Comparison of ENCODE assay signal across 2 cellular contexts in the genomic region with DNA sequence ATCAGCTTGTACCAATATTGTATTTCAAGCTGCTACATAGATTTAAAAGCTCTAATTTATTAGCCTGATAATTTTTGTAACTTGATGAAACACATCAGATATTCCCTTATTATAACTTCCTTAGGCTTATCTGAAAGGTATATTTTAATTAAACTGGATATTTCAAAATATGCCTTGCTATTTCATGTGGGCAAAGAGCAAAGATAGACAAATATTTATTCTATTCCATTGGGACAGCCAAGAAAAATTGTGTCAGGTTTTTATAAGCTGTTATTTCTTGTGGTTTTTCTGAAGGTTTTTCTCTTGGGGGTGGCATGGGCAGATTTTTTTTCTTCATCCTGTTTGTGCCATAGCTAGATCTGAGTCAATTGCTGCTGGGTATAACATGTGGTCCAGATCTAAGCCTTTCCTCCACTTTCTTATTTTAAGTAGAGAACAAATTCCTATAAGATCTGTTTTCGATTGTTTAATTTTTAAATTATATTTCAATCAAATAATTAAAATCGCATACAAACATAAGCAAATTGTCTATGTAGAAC.
TF ChIP-seq lines count a peak whose summit lies in the region.

No MANE protein-coding gene starts in this region.

TF ChIP-seq in liver, 16 proteins besides CTCF, POLR2A, EP300 and RAD21 (continued from another document):
- TF ChIP-seq, protein P1, sequence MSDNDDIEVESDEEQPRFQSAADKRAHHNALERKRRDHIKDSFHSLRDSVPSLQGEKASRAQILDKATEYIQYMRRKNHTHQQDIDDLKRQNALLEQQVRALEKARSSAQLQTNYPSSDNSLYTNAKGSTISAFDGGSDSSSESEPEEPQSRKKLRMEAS (IDR thresholded peaks at IDR 0.05), result no peak
- TF ChIP-seq JUND (IDR thresholded peaks at IDR 0.05) (no peak), RXRA (IDR thresholded peaks at IDR 0.05) (peak in 1 of 2 donors; percentile 5), FOXA1 (IDR thresholded peaks at IDR 0.05) (no peak), HNF4A (conservative IDR thresholded peaks at IDR 0.05) (peak; percentile 65 to 72), SP1 (IDR thresholded peaks at IDR 0.05) (no peak), FOXA2 (IDR thresholded peaks at IDR 0.05) (peak; percentile 20), HNF4G (IDR thresholded peaks at IDR 0.05) (no peak), TAF1 (conservative IDR thresholded peaks at IDR 0.05) (no peak)
- TF ChIP-seq, protein P2, sequence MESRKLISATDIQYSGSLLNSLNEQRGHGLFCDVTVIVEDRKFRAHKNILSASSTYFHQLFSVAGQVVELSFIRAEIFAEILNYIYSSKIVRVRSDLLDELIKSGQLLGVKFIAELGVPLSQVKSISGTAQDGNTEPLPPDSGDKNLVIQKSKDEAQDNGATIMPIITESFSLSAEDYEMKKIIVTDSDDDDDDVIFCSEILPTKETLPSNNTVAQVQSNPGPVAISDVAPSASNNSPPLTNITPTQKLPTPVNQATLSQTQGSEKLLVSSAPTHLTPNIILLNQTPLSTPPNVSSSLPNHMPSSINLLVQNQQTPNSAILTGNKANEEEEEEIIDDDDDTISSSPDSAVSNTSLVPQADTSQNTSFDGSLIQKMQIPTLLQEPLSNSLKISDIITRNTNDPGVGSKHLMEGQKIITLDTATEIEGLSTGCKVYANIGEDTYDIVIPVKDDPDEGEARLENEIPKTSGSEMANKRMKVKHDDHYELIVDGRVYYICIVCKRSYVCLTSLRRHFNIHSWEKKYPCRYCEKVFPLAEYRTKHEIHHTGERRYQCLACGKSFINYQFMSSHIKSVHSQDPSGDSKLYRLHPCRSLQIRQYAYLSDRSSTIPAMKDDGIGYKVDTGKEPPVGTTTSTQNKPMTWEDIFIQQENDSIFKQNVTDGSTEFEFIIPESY (IDR thresholded peaks at IDR 0.05), result no peak
- TF ChIP-seq, protein P3, sequence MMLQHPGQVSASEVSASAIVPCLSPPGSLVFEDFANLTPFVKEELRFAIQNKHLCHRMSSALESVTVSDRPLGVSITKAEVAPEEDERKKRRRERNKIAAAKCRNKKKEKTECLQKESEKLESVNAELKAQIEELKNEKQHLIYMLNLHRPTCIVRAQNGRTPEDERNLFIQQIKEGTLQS (IDR thresholded peaks at IDR 0.05), result no peak

TF ChIP-seq in HepG2, 621 proteins besides CTCF, POLR2A, EP300 and RAD21 (continued from another document):
- TF ChIP-seq, protein P4, sequence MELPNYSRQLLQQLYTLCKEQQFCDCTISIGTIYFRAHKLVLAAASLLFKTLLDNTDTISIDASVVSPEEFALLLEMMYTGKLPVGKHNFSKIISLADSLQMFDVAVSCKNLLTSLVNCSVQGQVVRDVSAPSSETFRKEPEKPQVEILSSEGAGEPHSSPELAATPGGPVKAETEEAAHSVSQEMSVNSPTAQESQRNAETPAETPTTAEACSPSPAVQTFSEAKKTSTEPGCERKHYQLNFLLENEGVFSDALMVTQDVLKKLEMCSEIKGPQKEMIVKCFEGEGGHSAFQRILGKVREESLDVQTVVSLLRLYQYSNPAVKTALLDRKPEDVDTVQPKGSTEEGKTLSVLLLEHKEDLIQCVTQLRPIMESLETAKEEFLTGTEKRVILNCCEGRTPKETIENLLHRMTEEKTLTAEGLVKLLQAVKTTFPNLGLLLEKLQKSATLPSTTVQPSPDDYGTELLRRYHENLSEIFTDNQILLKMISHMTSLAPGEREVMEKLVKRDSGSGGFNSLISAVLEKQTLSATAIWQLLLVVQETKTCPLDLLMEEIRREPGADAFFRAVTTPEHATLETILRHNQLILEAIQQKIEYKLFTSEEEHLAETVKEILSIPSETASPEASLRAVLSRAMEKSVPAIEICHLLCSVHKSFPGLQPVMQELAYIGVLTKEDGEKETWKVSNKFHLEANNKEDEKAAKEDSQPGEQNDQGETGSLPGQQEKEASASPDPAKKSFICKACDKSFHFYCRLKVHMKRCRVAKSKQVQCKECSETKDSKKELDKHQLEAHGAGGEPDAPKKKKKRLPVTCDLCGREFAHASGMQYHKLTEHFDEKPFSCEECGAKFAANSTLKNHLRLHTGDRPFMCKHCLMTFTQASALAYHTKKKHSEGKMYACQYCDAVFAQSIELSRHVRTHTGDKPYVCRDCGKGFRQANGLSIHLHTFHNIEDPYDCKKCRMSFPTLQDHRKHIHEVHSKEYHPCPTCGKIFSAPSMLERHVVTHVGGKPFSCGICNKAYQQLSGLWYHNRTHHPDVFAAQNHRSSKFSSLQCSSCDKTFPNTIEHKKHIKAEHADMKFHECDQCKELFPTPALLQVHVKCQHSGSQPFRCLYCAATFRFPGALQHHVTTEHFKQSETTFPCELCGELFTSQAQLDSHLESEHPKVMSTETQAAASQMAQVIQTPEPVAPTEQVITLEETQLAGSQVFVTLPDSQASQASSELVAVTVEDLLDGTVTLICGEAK (IDR thresholded peaks at IDR 0.05), result no peak
- TF ChIP-seq, protein P4 (CRISPR knock-in tag; IDR thresholded peaks at IDR 0.05), result no peak
- no peak for TF ChIP-seq TBP (CRISPR knock-in tag; IDR thresholded peaks at IDR 0.05)
